16 cellular contexts compared by ENCODE assay signal in the genomic region with DNA sequence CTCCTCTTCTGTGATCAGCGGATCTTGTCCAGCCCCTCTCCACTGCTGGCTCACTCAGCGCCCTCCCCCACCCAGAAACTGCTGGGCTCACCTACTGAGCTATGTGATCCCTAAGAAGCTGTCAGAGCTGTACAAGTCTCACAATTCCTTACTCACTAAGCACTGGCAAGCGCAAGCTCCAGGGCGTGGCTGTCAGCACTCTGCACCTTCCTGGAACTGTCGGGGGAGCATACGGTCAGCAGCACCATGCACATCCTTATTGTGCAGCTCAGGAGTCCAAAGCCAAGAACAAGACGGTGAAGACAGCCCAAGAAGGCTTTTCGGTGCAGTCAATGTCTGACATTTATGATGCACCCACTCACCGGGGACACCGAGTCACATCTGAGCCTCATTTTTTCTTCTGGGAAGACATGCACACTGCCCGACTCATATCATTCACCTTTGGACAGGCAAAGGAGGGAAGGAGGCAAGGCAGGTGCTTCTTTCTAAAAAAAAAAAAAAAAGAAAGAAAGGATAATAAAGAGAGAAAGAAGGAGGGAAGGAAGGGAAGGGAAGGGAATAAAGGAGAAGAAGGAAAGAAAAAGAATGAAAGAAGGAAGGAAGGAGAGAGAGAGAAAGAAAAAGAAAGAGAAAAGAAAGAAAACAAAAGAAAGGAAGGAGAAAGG. TPM values are rescaled to one million over a fixed set of nuclear protein-coding genes. Genes with fewer than 3 reads are reported as not detected.
DNase-seq lines count a peak whose midpoint lies in the region; ATAC-seq, FAIRE-seq and TF ChIP-seq lines count a peak whose summit lies in the region.
"Had no signal": no experiment of that assay in that cellular context is flagged by ENCODE, and none has a peak within 500 bp of the region (broad histone marks: within the 10 kb centered on the region; RNA-seq: fewer than 3 reads in every experiment).

No MANE protein-coding gene starts in this region.

- H3K4me3 ChIP-seq in esophagus muscularis mucosa (no peak overlapping the region), dorsolateral prefrontal cortex (no peak overlapping the region)
- H3K4me3 ChIP-seq: adrenal gland, upper lobe of left lung had no signal

- DNase-seq in RCC 7860 (ENCODE audit: low spot score), result peak; percentile 71
- no peak for DNase-seq in esophagus muscularis mucosa (ENCODE audit: extremely low spot score)
- DNase-seq in omental fat pad (ENCODE audit: low spot score), result no peak
- DNase-seq in NK-92 (lab: John Stamatoyannopoulos, UW; ENCODE audit: unreplicated experiment), result no peak
- no peak for DNase-seq in nucleus accumbens (lab: John Stamatoyannopoulos, UW)
- DNase-seq in midbrain (lab: John Stamatoyannopoulos, UW), result no peak
- DNase-seq in dorsolateral prefrontal cortex, result no peak
- DNase-seq: activated CD4-positive, alpha-beta T cell treated with anti-CD3 and anti-CD28 coated beads for 48 hours; activated T-cell treated with anti-CD3 and anti-CD28 coated beads, Interleukin-2, amount 50 U/mL, for 48 hours; foreskin melanocyte; Karpas-422; NCI-H2081 had no signal

- peak; percentile 77 for ATAC-seq in omental fat pad (ENCODE audit: low FRiP score)

- H3K4me1 ChIP-seq in esophagus muscularis mucosa, result peaks cover 3 to 44% (median 25%) of the 10 kb centered on the region in 4 donors

- H3K36me3 ChIP-seq in esophagus muscularis mucosa, result no peaks in the 10 kb centered on the region
- H3K36me3 ChIP-seq: adrenal gland, upper lobe of left lung had no signal

- intact Hi-C loops in esophagus muscularis mucosa (cut with DNase I), result no loop called here
- intact Hi-C loops in dorsolateral prefrontal cortex (cut with DNase I), result no loop called here

- peak; percentile 57 for FAIRE-seq in RCC 7860 (lab: Jason Lieb, UNC)
- FAIRE-seq: colon had no signal

- WGBS in esophagus muscularis mucosa, result 55% methylated on average over 8 of the region's 11 CpGs

- peak overlapping the region; percentile 96 for H3K27ac ChIP-seq in 22Rv1
- H3K27ac ChIP-seq in esophagus muscularis mucosa (replicated peaks in 1 of 4), result peak overlapping the region in 3 of 4 donors; percentile 20 to 38 (median 22)
- no peak overlapping the region for H3K27ac ChIP-seq in dorsolateral prefrontal cortex
- H3K27ac ChIP-seq: upper lobe of left lung had no signal

- TF ChIP-seq CTCF in 22Rv1 (IDR thresholded peaks at IDR 0.05) (no peak), esophagus muscularis mucosa (IDR thresholded peaks at IDR 0.05) (no peak), omental fat pad (IDR thresholded peaks at IDR 0.05) (no peak), dorsolateral prefrontal cortex (IDR thresholded peaks at IDR 0.05 in 54 of 56, conservative IDR thresholded peaks at IDR 0.05 in 2 of 56; ENCODE audit: low read depth in 1 of 56, partially characterized antibody in 56 of 56) (no peak)

- no peak for TF ChIP-seq POLR2A in esophagus muscularis mucosa (IDR thresholded peaks at IDR 0.05; ENCODE audit: low read depth)

- H3K9me3 ChIP-seq in esophagus muscularis mucosa, result no peaks in the 10 kb centered on the region
- H3K9me3 ChIP-seq: adrenal gland, upper lobe of left lung had no signal

- peak; percentile 37 for TF ChIP-seq EP300 in esophagus muscularis mucosa (IDR thresholded peaks at IDR 0.05)

- H3K27me3 ChIP-seq in esophagus muscularis mucosa (no peaks in the 10 kb centered on the region), dorsolateral prefrontal cortex (peaks cover 0 to 4% (median 0%) of the 10 kb centered on the region in 45 donors)
- H3K27me3 ChIP-seq: adrenal gland, upper lobe of left lung had no signal

RNA-seq across cellular contexts. Expression of gene ASB13, which starts 56.3 kb away (rescaled TPM):
- total RNA-seq in esophagus muscularis mucosa (10 to 100 TPM; 15.4 to 24.0 (median 17.4) TPM), omental fat pad (10 to 100 TPM; 15.0 to 46.5 (median 16.9) TPM), dorsolateral prefrontal cortex (10 to 100 TPM; 21.6 to 57.5 (median 36.3) TPM)

Comparison
In these comparisons a context has a peak if more than half of its experiments do, and no peak if none do; other contexts are left out.
1. H3K27ac ChIP-seq: peak in 22Rv1 (single experiment) and esophagus muscularis mucosa (3 of 4); none in dorsolateral prefrontal cortex (0 of 59).